ENCODE assay signal across 12 cellular contexts in genomic region chr12:132446535-132447326, GRCh38. TPM values are rescaled to one million over a fixed set of nuclear protein-coding genes. Genes with fewer than 3 reads are reported as not detected.
DNase-seq lines count a peak whose midpoint lies in the region; ATAC-seq and TF ChIP-seq lines count a peak whose summit lies in the region.
"Had no signal": no experiment of that assay in that cellular context is flagged by ENCODE, and none has a peak within 500 bp of the region (broad histone marks: within the 10 kb centered on the region; RNA-seq: fewer than 3 reads in every experiment).

No MANE protein-coding gene starts in this region.

- no peak for DNase-seq in PC-9
- no peak for DNase-seq in endothelial cell (ENCODE audit: low spot score)
- no peak for DNase-seq in progenitor cell of endocrine pancreas (ENCODE audit: low spot score, unreplicated experiment)
- no peak for DNase-seq in UCSD-AML1 (lab: John Stamatoyannopoulos, UW; ENCODE audit: unreplicated experiment)
- no peak for DNase-seq in DMS114 treated with DMSO at 0.1 percent for 48 hours (lab: John Stamatoyannopoulos, UW; ENCODE audit: unreplicated experiment)
- no peak for DNase-seq in putamen (ENCODE audit: low spot score)
- DNase-seq: GF-D8, hypothalamus had no signal

- ATAC-seq in GM21723 (IDR thresholded peaks at IDR 0.05; ENCODE audit: unreplicated experiment): no peak

- H3K36me3 Mint-ChIP-seq in endothelial cell (ENCODE audit: low read depth, unreplicated experiment) (no peaks in the 10 kb centered on the region), progenitor cell of endocrine pancreas (ENCODE audit: insufficient read depth) (peaks cover 3% of the 10 kb centered on the region)

- no peaks in the 10 kb centered on the region for H3K36me3 ChIP-seq in PC-9 (ENCODE audit: low read depth)
- H3K36me3 ChIP-seq: cardiac muscle cell, ovary had no signal

- intact Hi-C loops in PC-9 (cut with micrococcal nuclease; ENCODE audit: unreplicated experiment): loop anchor here (2.0 kb wide), 1 partner anchor 42 kb away; no protein-coding TSS in a partner anchor

- peak overlapping the region; percentile 48 for H3K27ac ChIP-seq in PC-9
- H3K27ac ChIP-seq: cardiac muscle cell, ovary had no signal

- peaks cover 15% of the 10 kb centered on the region for H3F3A ChIP-seq in PC-9 (ENCODE audit: insufficient read depth, low read depth)

- H3K79me2 ChIP-seq in PC-9 (ENCODE audit: low read depth): no peaks in the 10 kb centered on the region

- H3K27me3 Mint-ChIP-seq in endothelial cell (ENCODE audit: unreplicated experiment): peaks cover 11% of the 10 kb centered on the region
- H3K27me3 Mint-ChIP-seq in progenitor cell of endocrine pancreas: peaks cover 21% of the 10 kb centered on the region

- peak overlapping the region; percentile 95 for H2AFZ ChIP-seq in PC-9

- H3K4me1 Mint-ChIP-seq in endothelial cell (ENCODE audit: unreplicated experiment): peaks cover 9% of the 10 kb centered on the region
- peaks cover 10% of the 10 kb centered on the region for H3K4me1 Mint-ChIP-seq in progenitor cell of endocrine pancreas (ENCODE audit: low read depth)

- H3K27ac Mint-ChIP-seq in endothelial cell (ENCODE audit: unreplicated experiment): peak overlapping the region; percentile 70
- H3K27ac Mint-ChIP-seq in progenitor cell of endocrine pancreas: peak overlapping the region; percentile 94

- CTCF ChIA-PET in PC-9 (lab: Charles Lee): no interaction called here

- H3K4me3 Mint-ChIP-seq in endothelial cell (ENCODE audit: unreplicated experiment): peak overlapping the region; percentile 79
- peak overlapping the region; percentile 60 for H3K4me3 Mint-ChIP-seq in progenitor cell of endocrine pancreas (ENCODE audit: low read depth)

- H3K9me3 Mint-ChIP-seq in endothelial cell (ENCODE audit: unreplicated experiment) (no peaks in the 10 kb centered on the region), progenitor cell of endocrine pancreas (ENCODE audit: low read depth) (peaks cover 3% of the 10 kb centered on the region)

- no peaks in the 10 kb centered on the region for H4K20me1 ChIP-seq in PC-9 (ENCODE audit: insufficient read depth)

- BruUV-seq in PC-9 (replicated peaks; lab: Mats Ljungman, UMichigan): TSS peak; percentile 90

- no peak for TF ChIP-seq CTCF in GM12875 (IDR thresholded peaks at IDR 0.05; ENCODE audit: borderline replicate concordance, insufficient read depth, low read depth, low read length)
- no peak for TF ChIP-seq CTCF in PC-9 (conservative IDR thresholded peaks at IDR 0.05)
- TF ChIP-seq CTCF in endothelial cell (IDR thresholded peaks at IDR 0.05; ENCODE audit: unreplicated experiment): no peak
- TF ChIP-seq CTCF in progenitor cell of endocrine pancreas (IDR thresholded peaks at IDR 0.05; ENCODE audit: unreplicated experiment): no peak

- POLR2A ChIA-PET in PC-9 (lab: Charles Lee; ENCODE audit: unreplicated experiment): interaction anchor here (0.6 to 0.8 kb wide), 3 partner anchors 31 to 162 kb away, joined by 3 to 20 read pairs (median 15); no protein-coding TSS in a partner anchor

- peaks cover 45% of the 10 kb centered on the region for H3K27me3 ChIP-seq in PC-9 (ENCODE audit: insufficient read depth, low read depth)
- H3K27me3 ChIP-seq: cardiac muscle cell, ovary had no signal

- H3K9me2 ChIP-seq in PC-9 (ENCODE audit: insufficient read depth): no peaks in the 10 kb centered on the region

- H3K4me3 ChIP-seq in GM12875 (ENCODE audit: low read depth, low read length) (peak overlapping the region; percentile 12), PC-9 (peak overlapping the region; percentile 69)
- H3K4me3 ChIP-seq: cardiac muscle cell had no signal

- H3K4me2 ChIP-seq in PC-9: peak overlapping the region; percentile 83

- H3K4me1 ChIP-seq in PC-9 (replicated peaks; ENCODE audit: insufficient read depth): peaks cover 4% of the 10 kb centered on the region; the same call in 1 of the 2 replicates

- H3K9me3 ChIP-seq in PC-9 (ENCODE audit: insufficient read depth, low read depth): peaks cover 4% of the 10 kb centered on the region; the same call in 1 of the 2 replicates
- H3K9me3 ChIP-seq: ovary had no signal

RNA-seq across cellular contexts. Expression of gene FBRSL1, which starts 43.2 kb away (rescaled TPM):
- total RNA-seq in PC-9 (2021) (59.5 and 76.1 TPM in 2 replicates), endothelial cell (ENCODE audit: unreplicated experiment) (38.4 TPM), progenitor cell of endocrine pancreas (195 and 199 TPM in 2 replicates)
